In the genomic region with DNA sequence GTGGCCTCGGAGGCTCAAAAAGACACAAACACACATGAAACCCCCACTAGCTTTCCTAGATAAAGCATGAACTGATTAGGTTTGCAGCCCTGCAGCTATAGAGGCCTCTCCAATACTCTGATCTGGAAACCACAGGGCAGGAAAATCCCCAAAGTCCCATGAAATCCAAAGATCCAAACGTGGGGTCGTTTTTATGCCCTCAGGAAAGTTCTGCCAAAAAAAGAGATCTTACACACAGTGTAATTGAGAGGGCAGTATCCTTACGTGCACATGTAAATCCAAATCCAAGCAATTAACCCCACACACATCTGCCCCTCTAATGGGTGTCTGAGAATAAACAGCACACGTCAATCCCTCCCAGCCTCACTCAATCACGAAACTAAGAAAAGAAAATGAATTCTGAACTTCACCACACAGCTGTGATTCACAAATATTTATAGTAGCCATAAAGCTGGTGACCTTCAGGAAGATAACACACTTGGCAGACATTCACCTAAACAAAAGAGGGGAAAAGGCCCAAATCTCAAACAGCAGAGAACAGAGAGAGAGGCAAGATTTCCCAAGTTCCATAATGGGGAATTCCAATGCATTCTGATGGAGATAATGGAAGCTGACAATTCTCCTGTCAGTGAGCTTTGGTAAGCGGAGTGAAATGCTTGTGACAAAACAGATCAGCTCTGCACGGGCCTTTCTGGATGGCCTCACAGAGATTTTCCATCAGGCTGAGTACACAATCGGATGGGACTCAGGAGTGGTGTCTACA, we compare ENCODE assay signal across 14 cellular contexts.
DNase-seq lines count a peak whose midpoint lies in the region; ATAC-seq, FAIRE-seq and TF ChIP-seq lines count a peak whose summit lies in the region.
"Had no signal": no experiment of that assay in that cellular context is flagged by ENCODE, and none has a peak within 500 bp of the region (broad histone marks: within the 10 kb centered on the region; RNA-seq: fewer than 3 reads in every experiment).

No MANE protein-coding gene starts in this region.

- H3K27me3 ChIP-seq in liver (ENCODE audit: control insufficient read depth in 4 of 4, insufficient read depth in 4 of 4, low read length in 3 of 4) (no peaks in the 10 kb centered on the region), HepG2 (ENCODE audit: control insufficient read depth in 1 of 2, insufficient read depth in 2 of 2, low read length in 2 of 2) (no peaks in the 10 kb centered on the region), colonic mucosa (no peaks in the 10 kb centered on the region), mesenchymal stem cell (ENCODE audit: control insufficient read depth in 1 of 2, insufficient read depth in 1 of 2, low read length in 2 of 2) (no peaks in the 10 kb centered on the region), tibial artery (no peaks in the 10 kb centered on the region)

- POLR2A ChIA-PET in HepG2 (lab: Yijun Ruan, JAX) = no interaction called here

- H3K4me1 ChIP-seq in liver (ENCODE audit: control insufficient read depth in 4 of 4, insufficient read depth in 4 of 4, low read length in 3 of 4) (peaks cover 0 to 14% (median 3%) of the 10 kb centered on the region in 4 donors), HepG2 (ENCODE audit: insufficient read depth, low read length) (no peaks in the 10 kb centered on the region), colonic mucosa (no peaks in the 10 kb centered on the region), mesenchymal stem cell (ENCODE audit: control insufficient read depth, insufficient read depth, low read depth, low read length) (peaks cover 2% of the 10 kb centered on the region), tibial artery (no peaks in the 10 kb centered on the region)
- H3K4me1 ChIP-seq: A549 had no signal

- peak in 1 of 2 donors; percentile 11 for TF ChIP-seq RAD21 in liver (IDR thresholded peaks at IDR 0.05)
- no peak for TF ChIP-seq RAD21 in HepG2 (CRISPR knock-in tag; IDR thresholded peaks at IDR 0.05)

- H3K27ac ChIP-seq in liver (ENCODE audit: low read depth in 1 of 2, low read length in 2 of 2) (peak overlapping the region; percentile 14 to 41), HepG2 (ENCODE audit: extremely low read length, insufficient read depth, low read length) (no peak overlapping the region), colonic mucosa (peak overlapping the region; percentile 26), mesenchymal stem cell (ENCODE audit: low read length, poor library complexity, severe bottlenecking) (peak overlapping the region; percentile 13), tibial artery (no peak overlapping the region)
- H3K27ac ChIP-seq: A549 had no signal

- no peak overlapping the region for H3K14ac ChIP-seq in mesenchymal stem cell (ENCODE audit: low read length in 2 of 2)

- peak overlapping the region in 1 of 2 experiments; percentile 80 for H3K18ac ChIP-seq in mesenchymal stem cell (ENCODE audit: low read depth in 1 of 2, low read length in 2 of 2)

- H3K36me3 ChIP-seq in liver (ENCODE audit: control insufficient read depth in 4 of 4, insufficient read depth in 3 of 4, low read depth in 1 of 4, low read length in 3 of 4) = no peaks in the 10 kb centered on the region
- no peaks in the 10 kb centered on the region for H3K36me3 ChIP-seq in HepG2 (replicated peaks in 1 of 2; ENCODE audit: control insufficient read depth in 1 of 2, insufficient read depth in 2 of 2, low read length in 2 of 2)
- no peaks in the 10 kb centered on the region for H3K36me3 ChIP-seq in colonic mucosa
- peaks cover 0 to 4% of the 10 kb centered on the region in 2 experiments for H3K36me3 ChIP-seq in mesenchymal stem cell (ENCODE audit: control insufficient read depth in 1 of 2, insufficient read depth in 2 of 2, low read depth in 1 of 2, low read length in 2 of 2)
- no peaks in the 10 kb centered on the region for H3K36me3 ChIP-seq in tibial artery

- no peak for TF ChIP-seq EP300 in HepG2 (IDR thresholded peaks at IDR 0.05; ENCODE audit: low read depth in 2 of 2, low read length in 2 of 2)
- no peak for TF ChIP-seq EP300 in HepG2 (CRISPR knock-in tag; IDR thresholded peaks at IDR 0.05; ENCODE audit: borderline replicate concordance)

- no peaks in the 10 kb centered on the region for H3K79me2 ChIP-seq in HepG2 (ENCODE audit: insufficient read depth, low read length)

- ATAC-seq in HepG2 = no peak
- ATAC-seq: A549 had no signal

- TF ChIP-seq POLR2A in HepG2 (IDR thresholded peaks at IDR 0.05; ENCODE audit: insufficient read depth in 1 of 2, low read depth in 2 of 2, low read length in 2 of 2) = no peak

- no peak overlapping the region for H2BK120ac ChIP-seq in mesenchymal stem cell (ENCODE audit: low read depth, low read length)

- no peak overlapping the region for H3K9ac ChIP-seq in liver (ENCODE audit: low read depth in 1 of 2, low read length in 2 of 2)
- H3K9ac ChIP-seq in HepG2 (ENCODE audit: insufficient read depth, low read depth, low read length) = no peak overlapping the region
- H3K9ac ChIP-seq in colonic mucosa (ENCODE audit: low read depth in 2 of 2, low read length in 2 of 2) = no peak overlapping the region
- peak overlapping the region; percentile 34 for H3K9ac ChIP-seq in mesenchymal stem cell (ENCODE audit: low read length)

- H3K4ac ChIP-seq in mesenchymal stem cell (ENCODE audit: low read depth in 1 of 2, low read length in 2 of 2) = peak overlapping the region in 1 of 2 experiments; percentile 65

- H3K9me3 ChIP-seq in liver (ENCODE audit: control insufficient read depth in 4 of 4, low read length in 3 of 4) (no peaks in the 10 kb centered on the region), HepG2 (ENCODE audit: low read length) (no peaks in the 10 kb centered on the region), colonic mucosa (no peaks in the 10 kb centered on the region), mesenchymal stem cell (ENCODE audit: control insufficient read depth, low read length) (no peaks in the 10 kb centered on the region), tibial artery (no peaks in the 10 kb centered on the region)
- H3K9me3 ChIP-seq: A549 had no signal

- H2BK15ac ChIP-seq in mesenchymal stem cell (ENCODE audit: low read depth, poor library complexity, severe bottlenecking) = peak overlapping the region; percentile 33

- H3K4me2 ChIP-seq in HepG2 (ENCODE audit: low read depth, low read length) = no peak overlapping the region
- H3K4me2 ChIP-seq in mesenchymal stem cell (ENCODE audit: low read length, poor library complexity, severe bottlenecking) = no peak overlapping the region
- H3K4me2 ChIP-seq: A549 had no signal

- H2AK5ac ChIP-seq in mesenchymal stem cell (ENCODE audit: low read length, severe bottlenecking) = no peak overlapping the region

- whole genome bisulfite sequencing in liver = 28% methylated on average over 9 of the region's 9 CpGs
- WGBS in HepG2 (ENCODE audit: low lambda C conversion rate) = 1% methylated on average over 9 of the region's 9 CpGs
- 12% methylated on average over 9 of the region's 9 CpGs for WGBS in mesenchymal stem cell

- intact Hi-C loops in HepG2 (cut with micrococcal nuclease; ENCODE audit: unreplicated experiment) (no loop called here), colonic mucosa (cut with DNase I) (no loop called here), tibial artery (cut with DNase I; ENCODE audit: low total_unique reads) (no loop called here)

- peaks cover 13% of the 10 kb centered on the region for H3K79me1 ChIP-seq in mesenchymal stem cell (replicated peaks; ENCODE audit: low read length, poor library complexity, severe bottlenecking)

- no peak overlapping the region for H2AFZ ChIP-seq in HepG2 (ENCODE audit: low read length)
- no peak overlapping the region for H2AFZ ChIP-seq in mesenchymal stem cell (ENCODE audit: low read depth, low read length)

- DNase-seq in HepG2 (ENCODE audit: low spot score) (no peak), colonic mucosa (no peak), mesenchymal stem cell (peak; percentile 89), GM10266 (ENCODE audit: extremely low spot score) (no peak), COLO668 (lab: John Stamatoyannopoulos, UW; ENCODE audit: unreplicated experiment) (no peak), tibial artery (no peak)
- DNase-seq in activated CD8-positive, alpha-beta memory T cell treated with anti-CD3 and anti-CD28 coated beads, Interleukin-2, amount 50 U/mL, for 48 hours = no peak
- DNase-seq: NCI-H1930 had no signal

- CTCF ChIA-PET in HepG2 (lab: Yijun Ruan, JAX; ENCODE audit: low intra/inter-chr PET ratio, low total read pairs) = no interaction called here

- no peak for FAIRE-seq in HepG2 (lab: Jason Lieb, UNC)
- FAIRE-seq: A549, frontal cortex, TTC549 had no signal

- no peaks in the 10 kb centered on the region for H4K20me1 ChIP-seq in HepG2 (ENCODE audit: insufficient read depth, low read length)

- in situ Hi-C loops in HepG2 (cut with HindIII; ENCODE audit: extremely low pct_ligation_motif_present, low pct_unique_long_range_greater_than_20kb) = no loop called here

- TF ChIP-seq CTCF in liver (IDR thresholded peaks at IDR 0.05; ENCODE audit: low read depth, low read length, missing input control) (no peak), HepG2 (CRISPR knock-in tag; IDR thresholded peaks at IDR 0.05) (no peak), colonic mucosa (IDR thresholded peaks at IDR 0.05) (no peak), GM10266 (IDR thresholded peaks at IDR 0.05; ENCODE audit: control insufficient read depth, insufficient read depth, low read depth, missing control alignments) (no peak), tibial artery (IDR thresholded peaks at IDR 0.05) (no peak)

- H2BK12ac ChIP-seq in mesenchymal stem cell (ENCODE audit: low read length in 2 of 2) = no peak overlapping the region

- BruUV-seq in HepG2 (replicated peaks; lab: Mats Ljungman, UMichigan) = no TSS peak

- peak overlapping the region; percentile 32 for H2BK5ac ChIP-seq in mesenchymal stem cell (ENCODE audit: low read depth, low read length, poor library complexity, severe bottlenecking)

- H4K91ac ChIP-seq in mesenchymal stem cell (ENCODE audit: low read length) = no peak overlapping the region

- H3K23ac ChIP-seq in mesenchymal stem cell (ENCODE audit: low read length in 2 of 2) = no peak overlapping the region

- H4K8ac ChIP-seq in mesenchymal stem cell (ENCODE audit: low read length) = no peak overlapping the region

- no peak overlapping the region for H3K4me3 ChIP-seq in liver (ENCODE audit: low read depth in 1 of 3, low read length in 3 of 3)
- no peak overlapping the region for H3K4me3 ChIP-seq in HepG2 (replicated peaks in 1 of 3; ENCODE audit: insufficient read depth in 1 of 3, low read depth in 2 of 3, low read length in 3 of 3)
- H3K4me3 ChIP-seq in colonic mucosa = no peak overlapping the region
- no peak overlapping the region for H3K4me3 ChIP-seq in mesenchymal stem cell (ENCODE audit: insufficient read depth in 1 of 2, low read depth in 1 of 2, low read length in 2 of 2)
- no peak overlapping the region for H3K4me3 ChIP-seq in tibial artery
- H3K4me3 ChIP-seq: A549, lung, skin epidermis had no signal

TF ChIP-seq in liver, 16 proteins besides CTCF, POLR2A, EP300 and RAD21 (continues in another document):
- no peak for TF ChIP-seq HNF4G (IDR thresholded peaks at IDR 0.05)
- TF ChIP-seq RXRA (IDR thresholded peaks at IDR 0.05) = peak; percentile 29 to 45
- no peak for TF ChIP-seq HNF4A (conservative IDR thresholded peaks at IDR 0.05)
- TF ChIP-seq FOXA2 (IDR thresholded peaks at IDR 0.05) = no peak

TF ChIP-seq in HepG2, 621 proteins besides CTCF, POLR2A, EP300 and RAD21 (continues in another document):
- no peak for TF ChIP-seq DPF2 (CRISPR knock-in tag; IDR thresholded peaks at IDR 0.05; ENCODE audit: borderline replicate concordance, low read depth)

Comparison
In these comparisons a context has a peak if more than half of its experiments do, and no peak if none do; other contexts are left out.
1. H3K27ac ChIP-seq: peak in liver (2 of 2), colonic mucosa (single experiment) and mesenchymal stem cell (single experiment); none in HepG2 (single experiment) and tibial artery (0 of 2).